8 cellular contexts compared by ENCODE assay signal in genomic region chr19:21020298-21021227, GRCh38. TPM values are rescaled to one million over a fixed set of nuclear protein-coding genes. Genes with fewer than 3 reads are reported as not detected.
DNase-seq lines count a peak whose midpoint lies in the region; ATAC-seq and TF ChIP-seq lines count a peak whose summit lies in the region.

Gene ZNF430 (plus strand): TSS chr19:21020657. CDS start chr19:21020801, 144 bp downstream.

- peak within 1 kb of the TSS; percentile 96 for H3K4me3 Mint-ChIP-seq in activated CD4-positive, alpha-beta T cell treated with anti-CD3 and anti-CD28 coated beads for 36 hours

- TF ChIP-seq POLR2A in GM19193 (IDR thresholded peaks at IDR 0.05; ENCODE audit: extremely low read depth, insufficient read depth, insufficient read length): peak; percentile 89

- H3K4me3 ChIP-seq in choroid plexus epithelial cell (ENCODE audit: low read depth, low read length): peak within 1 kb of the TSS; percentile 89

- H3K4me1 Mint-ChIP-seq in activated CD4-positive, alpha-beta T cell treated with anti-CD3 and anti-CD28 coated beads for 36 hours: peaks cover 40% of the 10 kb centered on the region

- CTCF ChIA-PET in activated CD4-positive, alpha-beta T cell treated with anti-CD3 and anti-CD28 coated beads for 36 hours (lab: Charles Lee): interaction anchor here (0.6 to 0.7 kb wide), 2 partner anchors 98 to 456 kb away, joined by 3 read pairs; no protein-coding TSS in a partner anchor

- ATAC-seq in HG03442 (IDR thresholded peaks at IDR 0.05; ENCODE audit: unreplicated experiment): peak; percentile 94
- peak; percentile 95 for ATAC-seq in activated CD4-positive, alpha-beta T cell treated with anti-CD3 and anti-CD28 coated beads for 36 hours

- DNase-seq in AML-193 (lab: John Stamatoyannopoulos, UW) (peak; percentile 94 to 95), NCI-H524 (lab: John Stamatoyannopoulos, UW) (peak; percentile 99), choroid plexus epithelial cell (ENCODE audit: low read depth) (peak; percentile 95), kidney tubule cell (ENCODE audit: low spot score) (peak; percentile 96)
- DNase-seq in activated CD4-positive, alpha-beta T cell treated with anti-CD3 and anti-CD28 coated beads for 36 hours: peak; percentile 96
- peak; percentile 82 to 91 (median 90) for DNase-seq in stimulated activated CD4-positive, alpha-beta T cell treated with anti-CD3 and anti-CD28 coated beads, Interleukin-1b, Interleukin-23, amount 100 ng/mL, for 24 hours (ENCODE audit: low read depth in 4 of 4, low spot score in 1 of 4)

- H3K9me3 Mint-ChIP-seq in activated CD4-positive, alpha-beta T cell treated with anti-CD3 and anti-CD28 coated beads for 36 hours (ENCODE audit: low read depth): no peaks in the 10 kb centered on the region

- no peaks in the 10 kb centered on the region for H3K27me3 Mint-ChIP-seq in activated CD4-positive, alpha-beta T cell treated with anti-CD3 and anti-CD28 coated beads for 36 hours

- H3K27ac Mint-ChIP-seq in activated CD4-positive, alpha-beta T cell treated with anti-CD3 and anti-CD28 coated beads for 36 hours: peak within 1 kb of the TSS; percentile 99

- intact Hi-C loops in activated CD4-positive, alpha-beta T cell treated with anti-CD3 and anti-CD28 coated beads for 36 hours (cut with DNase I, micrococcal nuclease): loop anchor here (1.0 to 10.0 kb wide), 23 partner anchors 21 to 1423 kb away; partner anchors contain the start of genes ZNF100 (in 2 of the 2), ZNF431 (in 2 of the 2), ZNF66 (in 2 of the 2) and ZNF737 (in 2 of the 2)

- peak; percentile 4 for TF ChIP-seq CTCF in choroid plexus epithelial cell (conservative IDR thresholded peaks at IDR 0.05; ENCODE audit: low read depth, low read length)

- H3K36me3 Mint-ChIP-seq in activated CD4-positive, alpha-beta T cell treated with anti-CD3 and anti-CD28 coated beads for 36 hours (ENCODE audit: low read depth): peaks cover 39% of the 10 kb centered on the region

- POLR2A ChIA-PET in activated CD4-positive, alpha-beta T cell treated with anti-CD3 and anti-CD28 coated beads for 36 hours (lab: Charles Lee): interaction anchor here (0.6 to 1.5 kb wide), 8 partner anchors 21 to 1199 kb away, joined by 3 to 23 read pairs (median 4); partner anchors contain the start of genes ZNF100, ZNF431, ZNF506 and ZNF714

RNA-seq across cellular contexts. Expression of gene ZNF430, which starts in this region (rescaled TPM):
- total RNA-seq in activated CD4-positive, alpha-beta T cell treated with anti-CD3 and anti-CD28 coated beads for 36 hours: 10 to 100 TPM; 14.7 to 17.1 TPM

Comparison
In these comparisons a context has a peak if more than half of its experiments do, and no peak if none do; other contexts are left out.
1. Peak in every context shown above with its lines: DNase-seq, ATAC-seq and H3K4me3 ChIP-seq.